In genomic region chr19:39402417-39403297, GRCh38 we compare ENCODE assay signal across 8 cellular contexts. TPM values are rescaled to one million over a fixed set of nuclear protein-coding genes. Genes with fewer than 3 reads are reported as not detected.
DNase-seq lines count a peak whose midpoint lies in the region; ATAC-seq and TF ChIP-seq lines count a peak whose summit lies in the region.

No MANE protein-coding gene starts in this region.

- DNase-seq in RPMI8226 (peak; percentile 96), fibroblast of pulmonary artery (ENCODE audit: low read depth) (peak; percentile 97), natural killer cell (peak; percentile 80)
- DNase-seq in activated effector memory CD4-positive, alpha-beta T cell treated with Interleukin-2 at 50 U/mL for 16 hours = peak; percentile 75
- peak; percentile 83 for DNase-seq in stimulated activated naive B cell treated with anti-CD40 and anti-IgM and Interleukin-4, amounts not matched to agents 10 μg/mL and 1 μg/mL and 100 μg/mL, for 72 hours

- TF ChIP-seq CTCF in 22Rv1 (IDR thresholded peaks at IDR 0.05) = no peak
- TF ChIP-seq CTCF in fibroblast of pulmonary artery (IDR thresholded peaks at IDR 0.05; ENCODE audit: low read length, missing control alignments) = no peak
- TF ChIP-seq CTCF in natural killer cell (IDR thresholded peaks at IDR 0.05) = no peak

- TF ChIP-seq POLR2A in GM15510 (IDR thresholded peaks at IDR 0.05; ENCODE audit: borderline replicate concordance, extremely low read depth, insufficient read length) = peak; percentile 56

- peaks cover 57 to 79% of the 10 kb centered on the region in 2 donors for H3K4me1 Mint-ChIP-seq in natural killer cell
- peaks cover 60 to 92% of the 10 kb centered on the region in 2 donors for H3K4me1 Mint-ChIP-seq in stimulated activated naive B cell treated with anti-CD40 and anti-IgM and Interleukin-4, amounts not matched to agents 10 μg/mL and 1 μg/mL and 100 μg/mL, for 72 hours

- H3K4me3 Mint-ChIP-seq in natural killer cell = peak overlapping the region; percentile 94
- peak overlapping the region; percentile 91 to 96 for H3K4me3 Mint-ChIP-seq in stimulated activated naive B cell treated with anti-CD40 and anti-IgM and Interleukin-4, amounts not matched to agents 10 μg/mL and 1 μg/mL and 100 μg/mL, for 72 hours

- H3K9me3 ChIP-seq in HUES48 (ENCODE audit: control insufficient read depth, insufficient read depth, low read length) = no peaks in the 10 kb centered on the region

- peak; percentile 5 to 33 (median 13) for ATAC-seq in natural killer cell
- ATAC-seq in stimulated activated naive B cell treated with anti-CD40 and anti-IgM and Interleukin-4, amounts not matched to agents 10 μg/mL and 1 μg/mL and 100 μg/mL, for 72 hours (replicated peaks) = peak; percentile 12 to 24

- peaks cover 33% of the 10 kb centered on the region for H3K4me1 ChIP-seq in HUES48 (ENCODE audit: control insufficient read depth, insufficient read depth, low read length)

- H3K36me3 Mint-ChIP-seq in natural killer cell = no peaks in the 10 kb centered on the region
- H3K36me3 Mint-ChIP-seq in stimulated activated naive B cell treated with anti-CD40 and anti-IgM and Interleukin-4, amounts not matched to agents 10 μg/mL and 1 μg/mL and 100 μg/mL, for 72 hours = peaks cover 22 to 23% of the 10 kb centered on the region in 2 donors

- H3K27me3 Mint-ChIP-seq in natural killer cell (ENCODE audit: low read depth in 2 of 2) = no peaks in the 10 kb centered on the region
- no peaks in the 10 kb centered on the region for H3K27me3 Mint-ChIP-seq in stimulated activated naive B cell treated with anti-CD40 and anti-IgM and Interleukin-4, amounts not matched to agents 10 μg/mL and 1 μg/mL and 100 μg/mL, for 72 hours

- H3K36me3 ChIP-seq in HUES48 (ENCODE audit: control insufficient read depth, insufficient read depth, low read length) = peaks cover 6% of the 10 kb centered on the region; the same call in 1 of the 2 replicates

- no peaks in the 10 kb centered on the region for H3K9me3 Mint-ChIP-seq in natural killer cell
- H3K9me3 Mint-ChIP-seq in stimulated activated naive B cell treated with anti-CD40 and anti-IgM and Interleukin-4, amounts not matched to agents 10 μg/mL and 1 μg/mL and 100 μg/mL, for 72 hours = peaks cover 0 to 4% of the 10 kb centered on the region in 2 donors

- intact Hi-C loops in natural killer cell (cut with micrococcal nuclease) = loop anchor here (1.0 to 2.0 kb wide), 3 partner anchors 11 to 552 kb away; partner anchors contain the start of genes MED29, PAF1 and SUPT5H

- H3K4me3 ChIP-seq in HUES48 (ENCODE audit: low read depth, low read length) = peak overlapping the region; percentile 68
- peak overlapping the region; percentile 51 for H3K4me3 ChIP-seq in fibroblast of pulmonary artery (replicated peaks; ENCODE audit: low read depth, low read length)

- H3K27ac ChIP-seq in 22Rv1 = peak overlapping the region; percentile 81
- peak overlapping the region; percentile 99 for H3K27ac ChIP-seq in HUES48 (ENCODE audit: low read depth, low read length)

- H3K9ac ChIP-seq in HUES48 (ENCODE audit: low read depth, low read length) = peak overlapping the region; percentile 85

- H3K27ac Mint-ChIP-seq in natural killer cell = peak overlapping the region; percentile 96 to 97
- H3K27ac Mint-ChIP-seq in stimulated activated naive B cell treated with anti-CD40 and anti-IgM and Interleukin-4, amounts not matched to agents 10 μg/mL and 1 μg/mL and 100 μg/mL, for 72 hours = peak overlapping the region; percentile 100

- no peaks in the 10 kb centered on the region for H3K27me3 ChIP-seq in HUES48 (ENCODE audit: control insufficient read depth, insufficient read depth, low read length)

RNA-seq across cellular contexts. Expression of gene ZFP36, which starts 4.0 kb away (rescaled TPM):
- 1,000 to 10,000 TPM; 1,232 to 2,074 (median 1,769) TPM for total RNA-seq in natural killer cell

RNA-seq across cellular contexts. Expression of gene PLEKHG2, which starts 9.8 kb away (rescaled TPM):
- total RNA-seq in natural killer cell = 100 to 1,000 TPM in 1 of 3 donors, 10 to 100 TPM in 2; 70.2 to 129 (median 80.7) TPM

RNA-seq across cellular contexts. Expression of gene MED29, which starts 11.5 kb away (rescaled TPM):
- total RNA-seq in natural killer cell = 10 to 100 TPM; 37.5 to 49.1 (median 45.9) TPM

RNA-seq across cellular contexts. Expression of gene PAF1, which starts 11.8 kb away (rescaled TPM):
- 10 to 100 TPM; 54.3 to 80.9 (median 68.3) TPM for total RNA-seq in natural killer cell

RNA-seq across cellular contexts. Expression of gene RPS16, which starts 33.1 kb away (rescaled TPM):
- total RNA-seq in natural killer cell = 1,000 to 10,000 TPM; 1,227 to 1,543 (median 1,399) TPM

Comparison
In these comparisons a context has a peak if more than half of its experiments do, and no peak if none do; other contexts are left out.
1. Peak in every context shown above with its lines: DNase-seq, ATAC-seq, H3K4me3 ChIP-seq and H3K27ac ChIP-seq.